ENCODE assay signal across 8 cellular contexts in the genomic region with DNA sequence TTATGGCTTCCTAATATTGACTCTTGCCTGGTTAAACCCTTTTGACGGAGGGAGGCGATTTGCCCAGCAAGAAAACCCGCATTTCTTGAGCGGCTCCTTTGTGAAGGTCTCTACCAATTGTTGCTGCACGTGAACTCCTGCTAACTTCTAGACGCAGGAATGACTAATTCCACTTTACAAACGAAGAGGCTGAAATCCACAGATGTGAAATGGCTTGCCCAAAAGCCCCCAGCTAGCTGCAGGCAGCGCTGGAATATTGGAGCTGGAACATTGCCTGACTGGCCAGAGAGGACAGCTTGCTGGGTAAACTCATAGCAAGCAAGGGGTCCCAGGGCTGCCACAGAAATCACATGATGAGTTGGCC. TPM values are rescaled to one million over a fixed set of nuclear protein-coding genes. Genes with fewer than 3 reads are reported as not detected.
DNase-seq lines count a peak whose midpoint lies in the region; ATAC-seq, FAIRE-seq and TF ChIP-seq lines count a peak whose summit lies in the region.

No MANE protein-coding gene starts in this region.

- peaks cover 35% of the 10 kb centered on the region for H3K23me2 ChIP-seq in H1 (ENCODE audit: low read depth, low read length)

- peak overlapping the region; percentile 75 for H3K4me3 Mint-ChIP-seq in CD8-positive, alpha-beta T cell
- H3K4me3 Mint-ChIP-seq in neural crest cell, result peak overlapping the region; percentile 94

- WGBS in H1 (ENCODE audit: extremely low coverage in 1 of 2, insufficient coverage in 1 of 2, insufficient read length in 1 of 2, insufficient replicate concordance in 2 of 2, low coverage in 1 of 2, low lambda C conversion rate in 2 of 2, missing lambda C conversion rate in 1 of 2), 2 experiments, result 8% methylated on average over 8 of the region's 8 CpGs; no CpG with 5 or more reads in 1 of the 2 experiments

- H3K27ac Mint-ChIP-seq in CD8-positive, alpha-beta T cell, result no peak overlapping the region
- peak overlapping the region; percentile 78 for H3K27ac Mint-ChIP-seq in neural crest cell (ENCODE audit: unreplicated experiment)

- POLR2A ChIA-PET in CD8-positive, alpha-beta T cell (lab: Charles Lee), result interaction anchor here (1.5 kb wide), 1 partner anchor 36 kb away, joined by 4 read pairs; no protein-coding TSS in a partner anchor
- POLR2A ChIA-PET in H1 (lab: Charles Lee; ENCODE audit: partially characterized antibody), result interaction anchor here (1.2 to 8.8 kb wide), 8 partner anchors 9 to 150 kb away, joined by 3 to 142 read pairs (median 9); a partner anchor contains a TSS

- H2BK12ac ChIP-seq in H1 (ENCODE audit: low read depth, low read length), result no peak overlapping the region

- peaks cover 30% of the 10 kb centered on the region for H3K4me1 Mint-ChIP-seq in CD8-positive, alpha-beta T cell (ENCODE audit: low read depth)
- H3K4me1 Mint-ChIP-seq in neural crest cell, result peaks cover 52% of the 10 kb centered on the region

- H3K4me2 ChIP-seq in H1 (ENCODE audit: insufficient read depth in 1 of 2, low read depth in 2 of 2, low read length in 2 of 2), result peak overlapping the region; percentile 91 to 94

- no peaks in the 10 kb centered on the region for H3K9me3 Mint-ChIP-seq in CD8-positive, alpha-beta T cell
- no peaks in the 10 kb centered on the region for H3K9me3 Mint-ChIP-seq in neural crest cell

- no peak overlapping the region for H2BK20ac ChIP-seq in H1 (ENCODE audit: low read length)

- H3K56ac ChIP-seq in H1 (replicated peaks; ENCODE audit: insufficient read length, low read depth, low read length), result no peak overlapping the region

- ATAC-seq in CD8-positive, alpha-beta T cell, result no peak
- ATAC-seq in HG02884 (IDR thresholded peaks at IDR 0.05; ENCODE audit: unreplicated experiment), result no peak
- no peak for ATAC-seq in HG03095 (IDR thresholded peaks at IDR 0.05; ENCODE audit: unreplicated experiment)
- ATAC-seq in GM21825 (IDR thresholded peaks at IDR 0.05; ENCODE audit: unreplicated experiment), result no peak

- peak overlapping the region; percentile 51 for H3K4me3 ChIP-seq in CD8-positive, alpha-beta T cell (ENCODE audit: low read depth, low read length)
- peak overlapping the region; percentile 85 for H3K4me3 ChIP-seq in NB4 (ENCODE audit: low read depth, low read length)
- H3K4me3 ChIP-seq in H1 (ENCODE audit: extremely low read depth in 1 of 4, insufficient read depth in 2 of 4, low read depth in 3 of 4, low read length in 4 of 4), result peak overlapping the region; percentile 79 to 91 (median 86)

- no peak overlapping the region for H3K23ac ChIP-seq in H1 (ENCODE audit: insufficient read length)

- no peak overlapping the region for H2AFZ ChIP-seq in H1 (ENCODE audit: low read length)

- H2BK15ac ChIP-seq in H1 (ENCODE audit: low read length), result no peak overlapping the region

- H3K27me3 ChIP-seq in CD8-positive, alpha-beta T cell (ENCODE audit: insufficient read depth, low read length), result peaks cover 17% of the 10 kb centered on the region
- peaks cover 3 to 38% (median 35%) of the 10 kb centered on the region in 4 experiments for H3K27me3 ChIP-seq in H1 (replicated peaks in 1 of 4; ENCODE audit: control insufficient read depth in 3 of 4, extremely low read depth in 1 of 4, insufficient read depth in 3 of 4, low read length in 3 of 4)

- no peak overlapping the region for H4K5ac ChIP-seq in H1 (ENCODE audit: insufficient read length, low read depth, low read length)

- CTCF ChIA-PET in CD8-positive, alpha-beta T cell (lab: Charles Lee), result interaction anchor here (1.4 to 3.7 kb wide), 4 partner anchors 10 to 157 kb away, joined by 3 to 41 read pairs (median 10); no protein-coding TSS in a partner anchor
- CTCF ChIA-PET in H1 (lab: Charles Lee; ENCODE audit: partially characterized antibody), result interaction anchor here (0.6 to 4.4 kb wide), 4 partner anchors 10 to 106 kb away, joined by 3 to 42 read pairs (median 8); no protein-coding TSS in a partner anchor

- no peak overlapping the region for H2AK5ac ChIP-seq in H1 (ENCODE audit: low read depth, low read length)

- peak overlapping the region in 3 of 4 experiments; percentile 63 to 79 (median 65); a peak in 6 of 7 replicates for H3K9ac ChIP-seq in H1 (replicated peaks in 1 of 4; ENCODE audit: extremely low read depth in 1 of 4, low read depth in 3 of 4, low read length in 3 of 4)

- no peaks in the 10 kb centered on the region for H3K36me3 Mint-ChIP-seq in CD8-positive, alpha-beta T cell
- H3K36me3 Mint-ChIP-seq in neural crest cell (ENCODE audit: low read depth), result no peaks in the 10 kb centered on the region

- DNase-seq in CD8-positive, alpha-beta T cell, result no peak
- DNase-seq in NB4 (ENCODE audit: low read depth) (peak; percentile 46), H1 (ENCODE audit: low read depth in 1 of 2, low spot score in 2 of 2) (no peak), neural crest cell (ENCODE audit: low read depth, low spot score) (no peak), GDM1 (lab: John Stamatoyannopoulos, UW) (no peak)

- no peak overlapping the region for H3K14ac ChIP-seq in H1 (ENCODE audit: insufficient read length)

- H3K18ac ChIP-seq in H1 (ENCODE audit: extremely low read depth, low read length), result no peak overlapping the region; the same call in 1 of the 2 replicates

- peaks cover 3% of the 10 kb centered on the region for H3K79me1 ChIP-seq in H1 (ENCODE audit: low read depth, low read length)

- H3K79me2 ChIP-seq in H1 (ENCODE audit: control insufficient read depth in 1 of 2, insufficient read depth in 2 of 2, low read length in 2 of 2), result peaks cover 4 to 7% of the 10 kb centered on the region in 2 experiments; a peak in 2 of 4 replicates

- no peak overlapping the region for H2BK120ac ChIP-seq in H1 (replicated peaks; ENCODE audit: low read depth, low read length)

- peak overlapping the region; percentile 48; the same call in 1 of the 2 replicates for H2BK5ac ChIP-seq in H1 (ENCODE audit: low read depth, low read length)

- peaks cover 34% of the 10 kb centered on the region for H3K4me1 ChIP-seq in CD8-positive, alpha-beta T cell (ENCODE audit: insufficient read depth, low read length)
- H3K4me1 ChIP-seq in H1 (replicated peaks in 1 of 4; ENCODE audit: control insufficient read depth in 3 of 4, insufficient read depth in 4 of 4, low read length in 3 of 4), result peaks cover 0 to 20% (median 16%) of the 10 kb centered on the region in 4 experiments; a peak in 5 of 7 replicates

- peak overlapping the region; percentile 28; the same call in 1 of the 2 replicates for H4K8ac ChIP-seq in H1 (ENCODE audit: extremely low read depth, insufficient read depth, low read length)

- no peaks in the 10 kb centered on the region for H3K9me3 ChIP-seq in CD8-positive, alpha-beta T cell (ENCODE audit: low read length)
- H3K9me3 ChIP-seq in H1 (ENCODE audit: insufficient read depth in 2 of 2, low read depth in 1 of 2, low read length in 1 of 2), result no peaks in the 10 kb centered on the region

- no peak for TF ChIP-seq POLR2A in NB4 (IDR thresholded peaks at IDR 0.05; ENCODE audit: extremely low read depth, insufficient read length)
- TF ChIP-seq POLR2A in H1 (IDR thresholded peaks at IDR 0.05; ENCODE audit: control extremely low read depth in 1 of 2, low read depth in 2 of 2, low read length in 2 of 2), result no peak

- peaks cover 41% of the 10 kb centered on the region for H3K27me3 Mint-ChIP-seq in CD8-positive, alpha-beta T cell (ENCODE audit: low read depth)
- peaks cover 4% of the 10 kb centered on the region for H3K27me3 Mint-ChIP-seq in neural crest cell (ENCODE audit: low read depth)

- no peak for TF ChIP-seq EP300 in H1 (IDR thresholded peaks at IDR 0.05; ENCODE audit: borderline replicate concordance in 1 of 2, low read depth in 2 of 2, low read length in 2 of 2)

- intact Hi-C loops in CD8-positive, alpha-beta T cell (cut with DNase I, micrococcal nuclease), result loop anchor here (1.0 to 10.0 kb wide), 3 partner anchors 9 to 587 kb away; a partner anchor contains a TSS

- H4K20me1 ChIP-seq in H1 (replicated peaks in 1 of 2; ENCODE audit: control insufficient read depth in 1 of 2, insufficient read depth in 2 of 2, low read length in 2 of 2), result peaks cover 4 to 6% of the 10 kb centered on the region in 2 experiments

- FAIRE-seq in H1 (lab: Jason Lieb, UNC), result no peak

- peak overlapping the region; percentile 72 for H3K4ac ChIP-seq in H1 (replicated peaks; ENCODE audit: insufficient read length, low read depth, low read length)

- H3K27ac ChIP-seq in CD8-positive, alpha-beta T cell (ENCODE audit: low read depth, low read length), result no peak overlapping the region
- no peak overlapping the region for H3K27ac ChIP-seq in H1 (ENCODE audit: low read depth, low read length)

- no peak for TF ChIP-seq RAD21 in H1 (IDR thresholded peaks at IDR 0.05 in 1 of 2, conservative IDR thresholded peaks at IDR 0.05 in 1 of 2; ENCODE audit: low read depth in 2 of 2, low read length in 2 of 2)

- H4K91ac ChIP-seq in H1 (replicated peaks; ENCODE audit: insufficient read length, low read length), result no peak overlapping the region

- TF ChIP-seq CTCF in CD8-positive, alpha-beta T cell (IDR thresholded peaks at IDR 0.05), result no peak
- TF ChIP-seq CTCF in NB4 (IDR thresholded peaks at IDR 0.05; ENCODE audit: low read depth, low read length), result no peak
- no peak for TF ChIP-seq CTCF in H1 (IDR thresholded peaks at IDR 0.05; ENCODE audit: control extremely low read depth in 1 of 3, insufficient read depth in 1 of 3, low read depth in 1 of 3, low read length in 3 of 3)
- TF ChIP-seq CTCF in neural crest cell (conservative IDR thresholded peaks at IDR 0.05), result no peak

- no peaks in the 10 kb centered on the region for H3K36me3 ChIP-seq in CD8-positive, alpha-beta T cell (ENCODE audit: insufficient read depth, low read length)
- peaks cover 0 to 2% (median 0%) of the 10 kb centered on the region in 4 experiments; a peak in 4 of 8 replicates for H3K36me3 ChIP-seq in H1 (ENCODE audit: control insufficient read depth in 2 of 4, insufficient read depth in 4 of 4, low read length in 3 of 4)

RNA-seq across cellular contexts. Expression of a gene that starts 0.5 kb away (rescaled TPM):
- 1 to 10 TPM; 1.3 to 1.6 TPM for total RNA-seq in CD8-positive, alpha-beta T cell
- 24.3 and 24.5 TPM in 2 replicates for total RNA-seq in H1 (2021; fragmentation: NEBNext Ultra II Directional; extraction: Animal tissue kit (Norgen Biotek cat#: 25700))
- polyA plus RNA-seq in H1 (2011; rRNA removed), result 47.5 and 51.7 TPM in 2 replicates
- 36.8 TPM for polyA plus RNA-seq in H1 (2011; cell fraction: cytosol; rRNA removed)
- polyA plus RNA-seq in H1 (2011; cell fraction: nucleus; rRNA removed), result 61.9 TPM
- polyA plus RNA-seq in H1 (2012, experiment 1 of 2), result 19.8 to 42.1 TPM (median 35.7 TPM) in 4 replicates
- 34.4 TPM for polyA plus RNA-seq in H1 (2012, experiment 2 of 2)
- 23.2 TPM for polyA plus RNA-seq in H1 (2013, experiment 1 of 2)
- polyA plus RNA-seq in H1 (2013, experiment 2 of 2), result 23.4 TPM
- 17.4 and 19.2 TPM in 2 replicates for polyA minus RNA-seq in H1 (2011; rRNA and poly(A)+ RNA removed)
- 37.1 TPM for polyA minus RNA-seq in H1 (2011; cell fraction: cytosol; rRNA and poly(A)+ RNA removed)
- polyA minus RNA-seq in H1 (2011; cell fraction: nucleus; rRNA and poly(A)+ RNA removed), result 17.9 TPM
- 53.1 and 55.8 TPM in 2 replicates for total RNA-seq in neural crest cell

RNA-seq across cellular contexts. Expression of a gene that starts 14.9 kb away (rescaled TPM):
- not detected for total RNA-seq in CD8-positive, alpha-beta T cell
- 0.46 and 0.84 TPM in 2 replicates for total RNA-seq in H1 (2021; fragmentation: NEBNext Ultra II Directional; extraction: Animal tissue kit (Norgen Biotek cat#: 25700))
- polyA plus RNA-seq in H1 (2011; rRNA removed), result 0.77 and 1.1 TPM in 2 replicates
- polyA plus RNA-seq in H1 (2011; cell fraction: cytosol; rRNA removed), result 0.54 TPM
- 1.7 TPM for polyA plus RNA-seq in H1 (2011; cell fraction: nucleus; rRNA removed)
- 0.42 to 0.76 TPM (median 0.59 TPM) in 3 of 4 replicates, not detected in the other for polyA plus RNA-seq in H1 (2012, experiment 1 of 2)
- polyA plus RNA-seq in H1 (2012, experiment 2 of 2), result 0.26 TPM
- polyA plus RNA-seq in H1 (2013, experiment 1 of 2), result 0.45 TPM
- 0.64 TPM for polyA plus RNA-seq in H1 (2013, experiment 2 of 2)
- polyA minus RNA-seq in H1 (2011; rRNA and poly(A)+ RNA removed), result 0.39 TPM in 1 of 2 replicates, not detected in the other
- polyA minus RNA-seq in H1 (2011; cell fraction: cytosol; rRNA and poly(A)+ RNA removed), result not detected
- polyA minus RNA-seq in H1 (2011; cell fraction: nucleus; rRNA and poly(A)+ RNA removed), result 0.60 TPM
- 0.49 TPM in 1 of 2 replicates, not detected in the other for total RNA-seq in neural crest cell

RNA-seq across cellular contexts. Expression of a gene that starts 35.9 kb away (rescaled TPM):
- 10 to 100 TPM; 18.8 to 21.4 TPM for total RNA-seq in CD8-positive, alpha-beta T cell
- total RNA-seq in H1 (2021; fragmentation: NEBNext Ultra II Directional; extraction: Animal tissue kit (Norgen Biotek cat#: 25700)), result 13.3 and 13.7 TPM in 2 replicates
- polyA plus RNA-seq in H1 (2011; rRNA removed), result 16.7 and 18.8 TPM in 2 replicates
- polyA plus RNA-seq in H1 (2011; cell fraction: cytosol; rRNA removed), result 22.3 TPM
- 26.7 TPM for polyA plus RNA-seq in H1 (2011; cell fraction: nucleus; rRNA removed)
- 9.5 to 15.4 TPM (median 13.8 TPM) in 4 replicates for polyA plus RNA-seq in H1 (2012, experiment 1 of 2)
- 11.9 TPM for polyA plus RNA-seq in H1 (2012, experiment 2 of 2)
- polyA plus RNA-seq in H1 (2013, experiment 1 of 2), result 12.3 TPM
- 12.1 TPM for polyA plus RNA-seq in H1 (2013, experiment 2 of 2)
- 8.4 and 11.3 TPM in 2 replicates for polyA minus RNA-seq in H1 (2011; rRNA and poly(A)+ RNA removed)
- 12.0 TPM for polyA minus RNA-seq in H1 (2011; cell fraction: cytosol; rRNA and poly(A)+ RNA removed)
- polyA minus RNA-seq in H1 (2011; cell fraction: nucleus; rRNA and poly(A)+ RNA removed), result 10.5 TPM
- total RNA-seq in neural crest cell, result 31.3 and 31.7 TPM in 2 replicates

RNA-seq across cellular contexts. Expression of a gene that starts 40.9 kb away (rescaled TPM):
- 100 to 1,000 TPM; 510 to 518 TPM for total RNA-seq in CD8-positive, alpha-beta T cell
- total RNA-seq in H1 (2021; fragmentation: NEBNext Ultra II Directional; extraction: Animal tissue kit (Norgen Biotek cat#: 25700)), result 622 and 639 TPM in 2 replicates
- 588 and 886 TPM in 2 replicates for polyA plus RNA-seq in H1 (2011; rRNA removed)
- 739 TPM for polyA plus RNA-seq in H1 (2011; cell fraction: cytosol; rRNA removed)
- polyA plus RNA-seq in H1 (2011; cell fraction: nucleus; rRNA removed), result 433 TPM
- polyA plus RNA-seq in H1 (2012, experiment 1 of 2), result 891 to 952 TPM (median 929 TPM) in 4 replicates
- 202 TPM for polyA plus RNA-seq in H1 (2012, experiment 2 of 2)
- polyA plus RNA-seq in H1 (2013, experiment 1 of 2), result 533 TPM
- polyA plus RNA-seq in H1 (2013, experiment 2 of 2), result 561 TPM
- polyA minus RNA-seq in H1 (2011; rRNA and poly(A)+ RNA removed), result 1,196 and 1,601 TPM in 2 replicates
- 274 TPM for polyA minus RNA-seq in H1 (2011; cell fraction: cytosol; rRNA and poly(A)+ RNA removed)
- polyA minus RNA-seq in H1 (2011; cell fraction: nucleus; rRNA and poly(A)+ RNA removed), result 247 TPM
- total RNA-seq in neural crest cell, result 725 and 748 TPM in 2 replicates
